In genomic region chr2:212548459-212548815, GRCh38 we compare ENCODE assay signal across 9 cellular contexts. TPM values are rescaled to one million over a fixed set of nuclear protein-coding genes. Genes with fewer than 3 reads are reported as not detected.
DNase-seq lines count a peak whose midpoint lies in the region; ATAC-seq and TF ChIP-seq lines count a peak whose summit lies in the region.
"Had no signal": no experiment of that assay in that cellular context is flagged by ENCODE, and none has a peak within 500 bp of the region (broad histone marks: within the 10 kb centered on the region; RNA-seq: fewer than 3 reads in every experiment).

No MANE protein-coding gene starts in this region.

- DNase-seq in A673 (ENCODE audit: low spot score) (peak; percentile 79), HEK293T (ENCODE audit: extremely low spot score) (peak; percentile 12), ascending aorta (ENCODE audit: low spot score in 2 of 2) (peak in 1 of 2 donors; percentile 64), kidney glomerular epithelial cell (lab: John Stamatoyannopoulos, UW) (peak; percentile 40)
- DNase-seq: KBM-7 had no signal

- H3K9me3 ChIP-seq in A673 (ENCODE audit: low read depth, low read length, poor library complexity, severe bottlenecking) (no peaks in the 10 kb centered on the region), ascending aorta (no peaks in the 10 kb centered on the region)

- no peaks in the 10 kb centered on the region for H3K36me3 ChIP-seq in A673 (ENCODE audit: insufficient read depth, low read length, poor library complexity, severe bottlenecking)
- H3K36me3 ChIP-seq in ascending aorta = no peaks in the 10 kb centered on the region

- peak overlapping the region; percentile 10 for H3K27ac ChIP-seq in A673 (ENCODE audit: low read depth, low read length, poor library complexity, severe bottlenecking)
- no peak overlapping the region for H3K27ac ChIP-seq in ascending aorta

- H3K27me3 ChIP-seq in A673 (replicated peaks; ENCODE audit: insufficient read depth, low read depth, low read length, poor library complexity) (no peaks in the 10 kb centered on the region), ascending aorta (no peaks in the 10 kb centered on the region)

- ATAC-seq in GM21576 (IDR thresholded peaks at IDR 0.05; ENCODE audit: unreplicated experiment) = no peak
- ATAC-seq in GM21381 (IDR thresholded peaks at IDR 0.05; ENCODE audit: unreplicated experiment) = no peak
- ATAC-seq in GM19467 (IDR thresholded peaks at IDR 0.05; ENCODE audit: unreplicated experiment) = no peak
- no peak for ATAC-seq in GM19328 (IDR thresholded peaks at IDR 0.05; ENCODE audit: unreplicated experiment)

- H3K4me3 ChIP-seq in A673 (ENCODE audit: low read depth, low read length, poor library complexity, severe bottlenecking) = no peak overlapping the region
- H3K4me3 ChIP-seq in ascending aorta = no peak overlapping the region

- TF ChIP-seq CTCF in A673 (conservative IDR thresholded peaks at IDR 0.05; ENCODE audit: low read depth, low read length) (peak; percentile 61), ascending aorta (IDR thresholded peaks at IDR 0.05) (peak; percentile 34 to 64 (median 57))

- intact Hi-C loops in A673 (cut with micrococcal nuclease; ENCODE audit: unreplicated experiment) (loop anchor here (5.0 kb wide), 1 partner anchor 671 kb away; no protein-coding TSS in a partner anchor), ascending aorta (cut with DNase I) (loop anchor here (5.0 kb wide), 1 partner anchor 801 kb away; no protein-coding TSS in a partner anchor)

- CTCF ChIA-PET in A673 (lab: Charles Lee) (no interaction called here), HEK293T (lab: Yijun Ruan, JAX) (no interaction called here)

- POLR2A ChIA-PET in A673 (lab: Charles Lee; ENCODE audit: low non-redundant PET) (no interaction called here), HEK293T (lab: Yijun Ruan, JAX) (no interaction called here)

- BruUV-seq in A673 (replicated peaks; lab: Mats Ljungman, UMichigan) = no TSS peak

- H3K4me1 ChIP-seq in A673 (ENCODE audit: insufficient read depth, low read length, poor library complexity, severe bottlenecking) = peaks cover 20% of the 10 kb centered on the region
- H3K4me1 ChIP-seq in ascending aorta = peaks cover 0 to 6% of the 10 kb centered on the region in 2 donors

TF ChIP-seq in HEK293T, 16 proteins besides CTCF, POLR2A, EP300 and RAD21:
- TF ChIP-seq NFRKB (IDR thresholded peaks at IDR 0.05) (no peak), FOXM1 (IDR thresholded peaks at IDR 0.05; ENCODE audit: borderline replicate concordance) (no peak), L3MBTL2 (conservative IDR thresholded peaks at IDR 0.05) (no peak), HDGF (IDR thresholded peaks at IDR 0.05; ENCODE audit: borderline replicate concordance) (no peak)

RNA-seq across cellular contexts. Expression of gene ERBB4, which starts 9.8 kb away (rescaled TPM):
- 37.5 and 40.6 TPM in 2 replicates for total RNA-seq in A673 (2021)
- 1.7 TPM for total RNA-seq in ascending aorta

Comparison
In these comparisons a context has a peak if more than half of its experiments do, and no peak if none do; other contexts are left out.
1. RNA of gene ERBB4, which starts 9.8 kb away (total RNA-seq): 37.5 to 40.6 TPM in A673; 1.7 TPM in ascending aorta (single experiment); every median in the first group is over 10 times any median in the second.